In the genomic region with DNA sequence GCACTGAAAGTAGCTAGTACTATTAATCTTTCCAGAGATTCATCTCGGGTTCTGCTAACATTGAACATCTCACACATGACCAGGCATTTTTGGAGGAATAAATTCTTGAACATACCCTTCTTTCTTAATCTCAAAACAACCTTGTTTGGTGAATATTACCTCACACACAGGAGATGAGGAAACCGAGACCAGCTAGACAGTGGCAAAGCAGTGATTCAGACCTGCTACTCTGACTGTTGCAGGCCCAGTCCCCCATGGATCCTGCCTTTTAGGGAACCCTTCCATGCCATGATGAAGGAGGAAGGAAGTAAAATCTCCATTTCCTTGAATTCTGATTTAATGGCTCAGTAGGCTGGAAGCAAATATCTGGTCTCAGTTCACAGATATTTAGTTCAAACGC, we compare ENCODE assay signal across 10 cellular contexts. TPM values are rescaled to one million over a fixed set of nuclear protein-coding genes. Genes with fewer than 3 reads are reported as not detected.
DNase-seq lines count a peak whose midpoint lies in the region; ATAC-seq and TF ChIP-seq lines count a peak whose summit lies in the region.
"Had no signal": no experiment of that assay in that cellular context is flagged by ENCODE, and none has a peak within 500 bp of the region (broad histone marks: within the 10 kb centered on the region; RNA-seq: fewer than 3 reads in every experiment).

No MANE protein-coding gene starts in this region.

- no peaks in the 10 kb centered on the region for H3K36me3 ChIP-seq in iPS-15b (ENCODE audit: control insufficient read depth, insufficient read depth, low read length)

- no peak overlapping the region for H2AFZ ChIP-seq in H9 (ENCODE audit: low read length)

- no peak for ATAC-seq in activated CD8-positive, alpha-beta T cell treated with anti-CD3 and anti-CD28 coated beads, Interleukin-2, amount 10 ng/mL, durations not matched to agents 7 days and 5 days
- ATAC-seq in HG03442 (IDR thresholded peaks at IDR 0.05; ENCODE audit: unreplicated experiment) (no peak), GM19463 (IDR thresholded peaks at IDR 0.05; ENCODE audit: unreplicated experiment) (no peak)
- ATAC-seq: left ventricle myocardium superior had no signal

- no peak overlapping the region for H2AK5ac ChIP-seq in H9 (ENCODE audit: insufficient read length, low read length)

- H3K18ac ChIP-seq in H9 (ENCODE audit: insufficient read length, low read depth, low read length): no peak overlapping the region

- H4K5ac ChIP-seq in H9 (ENCODE audit: insufficient read length, low read depth, low read length): no peak overlapping the region

- H3K27ac Mint-ChIP-seq in H9: no peak overlapping the region
- H3K27ac Mint-ChIP-seq in activated CD8-positive, alpha-beta T cell treated with anti-CD3 and anti-CD28 coated beads, Interleukin-2, amount 10 ng/mL, durations not matched to agents 7 days and 5 days: no peak overlapping the region

- no peak for TF ChIP-seq CTCF in H9 (conservative IDR thresholded peaks at IDR 0.05)

- H2BK5ac ChIP-seq in H9 (ENCODE audit: insufficient read length, low read length): no peak overlapping the region

- H3K4me3 ChIP-seq in iPS-15b (ENCODE audit: low read depth, low read length) (peak overlapping the region; percentile 64), skeletal muscle cell (ENCODE audit: low read depth, low read length) (peak overlapping the region; percentile 81)

- DNase-seq in H9 (no peak), skeletal muscle cell (ENCODE audit: low read depth) (no peak), NCI-H526 (lab: John Stamatoyannopoulos, UW) (no peak), germinal center (ENCODE audit: low spot score) (no peak)
- DNase-seq in activated CD8-positive, alpha-beta T cell treated with anti-CD3 and anti-CD28 coated beads, Interleukin-2, amount 10 ng/mL, durations not matched to agents 7 days and 5 days: no peak
- DNase-seq: dermis blood vessel endothelial cell had no signal

- no peak overlapping the region for H2BK20ac ChIP-seq in H9 (ENCODE audit: low read depth, low read length, poor library complexity, severe bottlenecking)

- H2BK12ac ChIP-seq in H9 (ENCODE audit: insufficient read length, low read depth, low read length): no peak overlapping the region

- no peak overlapping the region for H3K4ac ChIP-seq in H9 (ENCODE audit: low read depth, low read length)

- H3K27me3 ChIP-seq in H9 (ENCODE audit: insufficient read depth, low read length) (no peaks in the 10 kb centered on the region; the same call in 1 of the 2 replicates), iPS-15b (ENCODE audit: control insufficient read depth, insufficient read depth, low read length) (peaks cover 28% of the 10 kb centered on the region)

- H3K79me2 ChIP-seq in H9 (ENCODE audit: insufficient read depth, low read length): peaks cover 10% of the 10 kb centered on the region; the same call in 1 of the 2 replicates

- H2BK120ac ChIP-seq in H9 (ENCODE audit: low read depth, low read length, poor library complexity, severe bottlenecking): no peak overlapping the region

- H3K4me2 ChIP-seq in H9 (ENCODE audit: insufficient read depth, insufficient read length, low read length): peak overlapping the region; percentile 99

- no peak overlapping the region for H2BK15ac ChIP-seq in H9 (ENCODE audit: low read depth, low read length)

- H3K4me1 ChIP-seq in H9 (ENCODE audit: insufficient read depth, low read length) (peaks cover 11% of the 10 kb centered on the region; the same call in 1 of the 2 replicates), iPS-15b (ENCODE audit: control insufficient read depth, insufficient read depth, low read length) (peaks cover 21% of the 10 kb centered on the region)

- H3K79me1 ChIP-seq in H9 (ENCODE audit: insufficient read depth, low read depth, low read length, poor library complexity, severe bottlenecking): peaks cover 2% of the 10 kb centered on the region

- peaks cover 0 to 2% (median 0%) of the 10 kb centered on the region in 3 experiments; a peak in 1 of 7 replicates for H3K36me3 Mint-ChIP-seq in H9 (ENCODE audit: insufficient read depth in 1 of 3, low read depth in 3 of 3)
- no peaks in the 10 kb centered on the region for H3K36me3 Mint-ChIP-seq in activated CD8-positive, alpha-beta T cell treated with anti-CD3 and anti-CD28 coated beads, Interleukin-2, amount 10 ng/mL, durations not matched to agents 7 days and 5 days (ENCODE audit: low read depth)

- H3K9ac ChIP-seq in H9 (ENCODE audit: extremely low read depth, insufficient read length, low read length): peak overlapping the region; percentile 51
- no peak overlapping the region for H3K9ac ChIP-seq in iPS-15b (ENCODE audit: low read depth, low read length)

- peaks cover 26% of the 10 kb centered on the region for H3K23me2 ChIP-seq in H9 (ENCODE audit: insufficient read length, low read depth, low read length, poor library complexity, severe bottlenecking)

- no peak overlapping the region for H3K56ac ChIP-seq in H9 (ENCODE audit: insufficient read length, low read depth, low read length)

- H3K27ac ChIP-seq in H9 (ENCODE audit: insufficient read length, low read depth, low read length): no peak overlapping the region

- WGBS in H9 (ENCODE audit: extremely low coverage, insufficient read length, low lambda C conversion rate): no CpG with 5 or more reads among the region's 3 CpGs

- no peaks in the 10 kb centered on the region for H3K9me3 Mint-ChIP-seq in H9
- no peaks in the 10 kb centered on the region for H3K9me3 Mint-ChIP-seq in activated CD8-positive, alpha-beta T cell treated with anti-CD3 and anti-CD28 coated beads, Interleukin-2, amount 10 ng/mL, durations not matched to agents 7 days and 5 days (ENCODE audit: insufficient read depth)

- CTCF ChIA-PET in activated CD8-positive, alpha-beta T cell treated with anti-CD3 and anti-CD28 coated beads, Interleukin-2, amount 10 ng/mL, durations not matched to agents 7 days and 5 days (lab: Charles Lee): interaction anchor here (1.0 kb wide), 1 partner anchor 131 kb away, joined by 3 read pairs; no protein-coding TSS in a partner anchor

- no peak overlapping the region for H4K8ac ChIP-seq in H9 (replicated peaks; ENCODE audit: insufficient read length, low read depth, low read length)

- POLR2A ChIA-PET in activated CD8-positive, alpha-beta T cell treated with anti-CD3 and anti-CD28 coated beads, Interleukin-2, amount 10 ng/mL, durations not matched to agents 7 days and 5 days (lab: Charles Lee): no interaction called here

- H3K14ac ChIP-seq in H9 (ENCODE audit: insufficient read depth, low read length): no peak overlapping the region

- H3K4me1 Mint-ChIP-seq in H9: peaks cover 41 to 42% of the 10 kb centered on the region in 2 experiments
- peaks cover 35% of the 10 kb centered on the region for H3K4me1 Mint-ChIP-seq in activated CD8-positive, alpha-beta T cell treated with anti-CD3 and anti-CD28 coated beads, Interleukin-2, amount 10 ng/mL, durations not matched to agents 7 days and 5 days (ENCODE audit: low read depth)

- H4K20me1 ChIP-seq in H9 (ENCODE audit: control insufficient read depth, insufficient read depth, insufficient read length): no peaks in the 10 kb centered on the region

- H3K23ac ChIP-seq in H9 (ENCODE audit: insufficient read length, low read depth, low read length): no peak overlapping the region

- H3K27me3 Mint-ChIP-seq in H9 (ENCODE audit: low read depth): peaks cover 43% of the 10 kb centered on the region
- H3K27me3 Mint-ChIP-seq in activated CD8-positive, alpha-beta T cell treated with anti-CD3 and anti-CD28 coated beads, Interleukin-2, amount 10 ng/mL, durations not matched to agents 7 days and 5 days (ENCODE audit: low read depth): peaks cover 19% of the 10 kb centered on the region

- H3K4me3 Mint-ChIP-seq in H9: peak overlapping the region; percentile 80 to 96
- peak overlapping the region; percentile 88 for H3K4me3 Mint-ChIP-seq in activated CD8-positive, alpha-beta T cell treated with anti-CD3 and anti-CD28 coated beads, Interleukin-2, amount 10 ng/mL, durations not matched to agents 7 days and 5 days

- H3T11ph ChIP-seq in H9 (ENCODE audit: low read length): no peak overlapping the region

- H3K9me3 ChIP-seq in H9 (ENCODE audit: control insufficient read depth, low read depth, low read length) (no peaks in the 10 kb centered on the region), iPS-15b (ENCODE audit: control insufficient read depth, insufficient read depth, low read length) (no peaks in the 10 kb centered on the region)

- no peak overlapping the region for H4K91ac ChIP-seq in H9 (ENCODE audit: insufficient read length, low read depth, low read length)

RNA-seq across cellular contexts. Expression of gene PCSK5, which starts 2.6 kb away (rescaled TPM):
- total RNA-seq in H9 (2021): 6.3 and 7.5 TPM in 2 replicates
- total RNA-seq in activated CD8-positive, alpha-beta T cell treated with anti-CD3 and anti-CD28 coated beads, Interleukin-2, amount 10 ng/mL, durations not matched to agents 7 days and 5 days: 1 to 10 TPM; 3.5 to 3.7 TPM
